Comparison of ENCODE assay signal across 18 cellular contexts in genomic region chr12:46256942-46257341, GRCh38. TPM values are rescaled to one million over a fixed set of nuclear protein-coding genes. Genes with fewer than 3 reads are reported as not detected.
DNase-seq lines count a peak whose midpoint lies in the region; FAIRE-seq and TF ChIP-seq lines count a peak whose summit lies in the region.
"Had no signal": no experiment of that assay in that cellular context is flagged by ENCODE, and none has a peak within 500 bp of the region (broad histone marks: within the 10 kb centered on the region; RNA-seq: fewer than 3 reads in every experiment).

No MANE protein-coding gene starts in this region.

- peak overlapping the region; percentile 53 for H3K27ac Mint-ChIP-seq in activated CD4-positive, alpha-beta memory T cell treated with anti-CD3 and anti-CD28 coated beads for 36 hours
- no peak overlapping the region for H3K27ac Mint-ChIP-seq in activated CD4-positive, alpha-beta memory T cell treated with anti-CD3 and anti-CD28 coated beads, Interleukin-2, amount 10 ng/mL, durations not matched to agents 7 days and 5 days
- H3K27ac Mint-ChIP-seq in astrocyte (ENCODE audit: unreplicated experiment) = peak overlapping the region; percentile 6

- intact Hi-C loops in activated CD4-positive, alpha-beta memory T cell treated with anti-CD3 and anti-CD28 coated beads for 36 hours (cut with micrococcal nuclease) = loop anchor here (1.0 kb wide), 1 partner anchor 8 kb away; no protein-coding TSS in a partner anchor

- POLR2A ChIA-PET in activated CD4-positive, alpha-beta memory T cell treated with anti-CD3 and anti-CD28 coated beads for 36 hours (lab: Charles Lee) = interaction anchor here (2.0 kb wide), 1 partner anchor 13 kb away, joined by 7 read pairs; no protein-coding TSS in a partner anchor
- POLR2A ChIA-PET in activated CD4-positive, alpha-beta memory T cell treated with anti-CD3 and anti-CD28 coated beads, Interleukin-2, amount 10 ng/mL, durations not matched to agents 7 days and 5 days (lab: Charles Lee) = interaction anchor here (1.0 to 3.2 kb wide), 4 partner anchors 9 to 42 kb away, joined by 3 to 17 read pairs (median 8); partner anchors contain the start of gene SLC38A1

- no peak overlapping the region for H3K4me3 ChIP-seq in astrocyte (ENCODE audit: insufficient read depth, low read depth, low read length)
- H3K4me3 ChIP-seq in parathyroid adenoma (ENCODE audit: low read depth, low read length) = no peak overlapping the region
- H3K4me3 ChIP-seq in hepatocyte = no peak overlapping the region
- H3K4me3 ChIP-seq: PC-9, upper lobe of left lung had no signal

- H3K27me3 Mint-ChIP-seq in activated CD4-positive, alpha-beta memory T cell treated with anti-CD3 and anti-CD28 coated beads for 36 hours = no peaks in the 10 kb centered on the region
- H3K27me3 Mint-ChIP-seq in activated CD4-positive, alpha-beta memory T cell treated with anti-CD3 and anti-CD28 coated beads, Interleukin-2, amount 10 ng/mL, durations not matched to agents 7 days and 5 days = no peaks in the 10 kb centered on the region
- no peaks in the 10 kb centered on the region for H3K27me3 Mint-ChIP-seq in astrocyte (ENCODE audit: low read depth, unreplicated experiment)

- peaks cover 83% of the 10 kb centered on the region for H3K79me2 ChIP-seq in astrocyte (ENCODE audit: insufficient read depth, low read length)
- peaks cover 18% of the 10 kb centered on the region for H3K79me2 ChIP-seq in parathyroid adenoma
- H3K79me2 ChIP-seq in hepatocyte = peaks cover 92% of the 10 kb centered on the region

- H3K4me1 ChIP-seq in astrocyte (ENCODE audit: insufficient read depth, low read length) = peaks cover 16% of the 10 kb centered on the region
- H3K4me1 ChIP-seq in parathyroid adenoma = peaks cover 28% of the 10 kb centered on the region
- peaks cover 28% of the 10 kb centered on the region for H3K4me1 ChIP-seq in hepatocyte (ENCODE audit: insufficient read depth)

- H3K27me3 ChIP-seq in astrocyte (ENCODE audit: insufficient read depth, low read length) = no peaks in the 10 kb centered on the region
- no peaks in the 10 kb centered on the region for H3K27me3 ChIP-seq in parathyroid adenoma (ENCODE audit: control insufficient read depth, insufficient read depth, low read length)
- no peaks in the 10 kb centered on the region for H3K27me3 ChIP-seq in hepatocyte
- H3K27me3 ChIP-seq: neutrophil, upper lobe of left lung had no signal

- H3K4me1 Mint-ChIP-seq in activated CD4-positive, alpha-beta memory T cell treated with anti-CD3 and anti-CD28 coated beads for 36 hours (ENCODE audit: low read depth) = peaks cover 57% of the 10 kb centered on the region
- H3K4me1 Mint-ChIP-seq in activated CD4-positive, alpha-beta memory T cell treated with anti-CD3 and anti-CD28 coated beads, Interleukin-2, amount 10 ng/mL, durations not matched to agents 7 days and 5 days = peaks cover 35% of the 10 kb centered on the region
- peaks cover 10% of the 10 kb centered on the region for H3K4me1 Mint-ChIP-seq in astrocyte (ENCODE audit: low read depth, unreplicated experiment)

- peaks cover 2% of the 10 kb centered on the region for H3K9me3 Mint-ChIP-seq in activated CD4-positive, alpha-beta memory T cell treated with anti-CD3 and anti-CD28 coated beads for 36 hours
- H3K9me3 Mint-ChIP-seq in activated CD4-positive, alpha-beta memory T cell treated with anti-CD3 and anti-CD28 coated beads, Interleukin-2, amount 10 ng/mL, durations not matched to agents 7 days and 5 days = peaks cover 12% of the 10 kb centered on the region
- no peaks in the 10 kb centered on the region for H3K9me3 Mint-ChIP-seq in astrocyte (ENCODE audit: unreplicated experiment)

- CTCF ChIA-PET in activated CD4-positive, alpha-beta memory T cell treated with anti-CD3 and anti-CD28 coated beads for 36 hours (lab: Charles Lee) = interaction anchor here (0.6 to 1.1 kb wide), 2 partner anchors 103 to 474 kb away, joined by 3 read pairs; no protein-coding TSS in a partner anchor
- CTCF ChIA-PET in activated CD4-positive, alpha-beta memory T cell treated with anti-CD3 and anti-CD28 coated beads, Interleukin-2, amount 10 ng/mL, durations not matched to agents 7 days and 5 days (lab: Charles Lee) = no interaction called here

- H3K9me3 ChIP-seq in astrocyte (ENCODE audit: insufficient read depth, low read depth, low read length) (no peaks in the 10 kb centered on the region), parathyroid adenoma (ENCODE audit: control insufficient read depth, low read length) (no peaks in the 10 kb centered on the region), hepatocyte (ENCODE audit: low read depth) (no peaks in the 10 kb centered on the region)
- H3K9me3 ChIP-seq: neutrophil, upper lobe of left lung had no signal

- 0 out of 2 replicates have a peak, but pooled peaks have one; percentile 3 for TF ChIP-seq POLR2A in GM12891 (IDR thresholded peaks at IDR 0.05; ENCODE audit: low read depth, low read length)

- no peak for DNase-seq in activated CD4-positive, alpha-beta memory T cell treated with anti-CD3 and anti-CD28 coated beads for 36 hours
- no peak for DNase-seq in activated CD4-positive, alpha-beta memory T cell treated with anti-CD3 and anti-CD28 coated beads, Interleukin-2, amount 10 ng/mL, durations not matched to agents 7 days and 5 days
- DNase-seq in GM12891 (ENCODE audit: insufficient read length, low spot score) (no peak), astrocyte (ENCODE audit: low read depth) (no peak), HuH-7.5 (ENCODE audit: low spot score) (no peak), hepatocyte (ENCODE audit: low spot score) (no peak)
- no peak for DNase-seq in effector CD8-positive, alpha-beta T cell (lab: John Stamatoyannopoulos, UW)
- DNase-seq: activated CD8-positive, alpha-beta memory T cell treated with anti-CD3 and anti-CD28 coated beads, Interleukin-2, amount 50 U/mL, for 48 hours; amniotic stem cell; COR-L47; HCEC 1CT; NCI-H2081 treated with DMSO at 0.1 percent for 48 hours; NCI-H526 treated with DMSO at 0.1 percent for 48 hours; PC-9 had no signal

- FAIRE-seq in GM12891 (lab: Jason Lieb, UNC) (no peak), astrocyte (lab: Jason Lieb, UNC) (no peak)

- H3K4me3 Mint-ChIP-seq in activated CD4-positive, alpha-beta memory T cell treated with anti-CD3 and anti-CD28 coated beads for 36 hours = no peak overlapping the region
- no peak overlapping the region for H3K4me3 Mint-ChIP-seq in activated CD4-positive, alpha-beta memory T cell treated with anti-CD3 and anti-CD28 coated beads, Interleukin-2, amount 10 ng/mL, durations not matched to agents 7 days and 5 days
- peak overlapping the region; percentile 9 for H3K4me3 Mint-ChIP-seq in astrocyte (ENCODE audit: unreplicated experiment)

- peaks cover 2% of the 10 kb centered on the region for H3K36me3 ChIP-seq in astrocyte (ENCODE audit: insufficient read depth, low read length)
- H3K36me3 ChIP-seq in parathyroid adenoma (ENCODE audit: control insufficient read depth, insufficient read depth, low read length) = no peaks in the 10 kb centered on the region
- H3K36me3 ChIP-seq in hepatocyte (replicated peaks; ENCODE audit: insufficient read depth, low read depth) = no peaks in the 10 kb centered on the region
- H3K36me3 ChIP-seq: neutrophil had no signal

- WGBS in hepatocyte (ENCODE audit: low lambda C conversion rate, missing lambda C conversion rate) = 67% methylated on average over 3 of the region's 3 CpGs

- no peaks in the 10 kb centered on the region for H3K9me2 ChIP-seq in hepatocyte (replicated peaks; ENCODE audit: insufficient read depth)

- TF ChIP-seq CTCF in astrocyte (IDR thresholded peaks at IDR 0.05; ENCODE audit: insufficient read depth, low read depth, low read length) = no peak
- TF ChIP-seq CTCF in parathyroid adenoma (IDR thresholded peaks at IDR 0.05) = no peak
- TF ChIP-seq CTCF in hepatocyte (IDR thresholded peaks at IDR 0.05; ENCODE audit: poor library complexity) = no peak

- H4K20me1 ChIP-seq in astrocyte (ENCODE audit: insufficient read depth, low read length) (peaks cover 25% of the 10 kb centered on the region), hepatocyte (ENCODE audit: insufficient read depth, poor library complexity, severe bottlenecking) (peaks cover 10% of the 10 kb centered on the region)

- no peak overlapping the region for H3K4me2 ChIP-seq in astrocyte (ENCODE audit: low read length)
- H3K4me2 ChIP-seq in parathyroid adenoma (ENCODE audit: low read length) = no peak overlapping the region
- no peak overlapping the region for H3K4me2 ChIP-seq in hepatocyte
- H3K4me2 ChIP-seq: PC-9 had no signal

- H3K27ac ChIP-seq in astrocyte (ENCODE audit: low read depth, low read length) (no peak overlapping the region), parathyroid adenoma (peak overlapping the region; percentile 31), hepatocyte (no peak overlapping the region)
- H3K27ac ChIP-seq: neutrophil, PC-9, upper lobe of left lung, VCaP had no signal

- peaks cover 51% of the 10 kb centered on the region for H3K36me3 Mint-ChIP-seq in activated CD4-positive, alpha-beta memory T cell treated with anti-CD3 and anti-CD28 coated beads for 36 hours
- peaks cover 64% of the 10 kb centered on the region for H3K36me3 Mint-ChIP-seq in activated CD4-positive, alpha-beta memory T cell treated with anti-CD3 and anti-CD28 coated beads, Interleukin-2, amount 10 ng/mL, durations not matched to agents 7 days and 5 days (ENCODE audit: low read depth)
- peaks cover 13% of the 10 kb centered on the region for H3K36me3 Mint-ChIP-seq in astrocyte (ENCODE audit: low read depth, unreplicated experiment)

- H3K9ac ChIP-seq in astrocyte (ENCODE audit: low read length) (no peak overlapping the region), parathyroid adenoma (no peak overlapping the region)

- H2AFZ ChIP-seq in astrocyte (ENCODE audit: low read depth, low read length) = no peak overlapping the region
- H2AFZ ChIP-seq in parathyroid adenoma = no peak overlapping the region
- no peak overlapping the region for H2AFZ ChIP-seq in hepatocyte
- H2AFZ ChIP-seq: PC-9 had no signal

TF ChIP-seq in GM12891, 5 proteins besides CTCF, POLR2A, EP300 and RAD21:
- TF ChIP-seq TAF1 (IDR thresholded peaks at IDR 0.05; ENCODE audit: low read depth, low read length) (no peak), POLR2AphosphoS5 (IDR thresholded peaks at IDR 0.05; ENCODE audit: low read depth, low read length) (no peak), SPI1 (IDR thresholded peaks at IDR 0.05; ENCODE audit: low read depth, low read length) (no peak), PAX5 (IDR thresholded peaks at IDR 0.05; ENCODE audit: insufficient read depth, low read length, severe bottlenecking) (no peak), POU2F2 (IDR thresholded peaks at IDR 0.05; ENCODE audit: low read depth, low read length) (no peak)

RNA-seq across cellular contexts. Expression of gene SLC38A1, which starts 11.9 kb away (rescaled TPM):
- 100 to 1,000 TPM; 142 TPM for total RNA-seq in activated CD4-positive, alpha-beta memory T cell treated with anti-CD3 and anti-CD28 coated beads for 36 hours
- 100 to 1,000 TPM; 209 to 214 TPM for total RNA-seq in activated CD4-positive, alpha-beta memory T cell treated with anti-CD3 and anti-CD28 coated beads, Interleukin-2, amount 10 ng/mL, durations not matched to agents 7 days and 5 days
- 43.1 TPM for polyA plus RNA-seq in GM12891 (2012; ENCODE audit: low read depth, missing spikeins)
- total RNA-seq in astrocyte (141 and 160 TPM in 2 replicates), hepatocyte (86.8 and 96.1 TPM in 2 replicates)
- 48.2 and 54.4 TPM in 2 replicates for polyA plus RNA-seq in hepatocyte
